Comparison of ENCODE assay signal across 8 cellular contexts in the genomic region with DNA sequence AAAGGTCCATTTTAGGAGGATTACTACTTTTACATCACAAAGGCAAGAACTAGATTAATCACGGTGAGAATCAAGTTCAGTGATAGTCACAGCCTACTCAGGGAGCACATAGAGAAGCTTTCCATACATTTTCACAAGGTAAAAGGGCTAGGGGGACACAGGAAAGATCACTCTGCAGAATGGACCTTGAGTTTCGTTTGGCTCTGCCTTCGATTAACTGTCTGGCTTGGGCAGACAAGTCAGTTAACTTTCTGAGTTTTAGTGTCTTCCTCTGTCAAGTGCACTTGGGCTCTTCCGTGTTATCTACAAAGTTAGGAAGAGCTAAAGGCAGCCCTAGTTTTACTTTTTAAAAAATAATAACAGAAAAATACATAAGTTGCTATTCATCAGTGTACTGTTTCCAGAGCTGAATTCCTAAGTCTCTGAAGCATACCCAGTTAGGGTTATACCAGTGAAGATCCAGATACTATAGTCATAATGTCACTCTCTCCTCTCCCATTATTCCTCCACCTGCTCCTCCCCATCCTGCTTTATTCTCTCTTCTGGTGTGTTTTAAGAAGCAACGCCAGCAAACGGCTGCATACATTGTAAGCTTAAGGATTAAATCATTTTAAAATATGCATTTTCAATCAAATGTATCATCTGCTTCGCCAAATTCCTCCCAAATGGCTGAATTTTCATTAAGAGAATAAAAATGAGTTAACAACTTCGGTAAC. TPM values are rescaled to one million over a fixed set of nuclear protein-coding genes. Genes with fewer than 3 reads are reported as not detected.
DNase-seq lines count a peak whose midpoint lies in the region; ATAC-seq and TF ChIP-seq lines count a peak whose summit lies in the region.

No MANE protein-coding gene starts in this region.

- H3K4me3 ChIP-seq in BLaER1 (peak overlapping the region; percentile 86), HFF-Myc (replicated peaks; ENCODE audit: low read depth, low read length) (peak overlapping the region; percentile 91), kidney epithelial cell (ENCODE audit: low read depth, low read length) (peak overlapping the region; percentile 99), suprapubic skin (peak overlapping the region; percentile 80)

- H3K4me1 Mint-ChIP-seq in activated naive CD8-positive, alpha-beta T cell treated with anti-CD3 and anti-CD28 coated beads, Interleukin-2, amount 50 U/mL, for 24 hours, result peaks cover 38% of the 10 kb centered on the region

- TF ChIP-seq POLR2A in suprapubic skin (IDR thresholded peaks at IDR 0.05), result no peak

- TF ChIP-seq CTCF in HFF-Myc (IDR thresholded peaks at IDR 0.05; ENCODE audit: low read depth, low read length, missing control alignments) (no peak), kidney epithelial cell (IDR thresholded peaks at IDR 0.05; ENCODE audit: insufficient read depth, low read length, poor library complexity, severe bottlenecking) (no peak), suprapubic skin (IDR thresholded peaks at IDR 0.05) (no peak)

- peak overlapping the region; percentile 94 for H3K4me2 ChIP-seq in BLaER1

- H3K36me3 ChIP-seq in BLaER1 (peaks cover 29% of the 10 kb centered on the region), kidney epithelial cell (ENCODE audit: control insufficient read depth, insufficient read depth, low read length) (no peaks in the 10 kb centered on the region), suprapubic skin (no peaks in the 10 kb centered on the region)

- peaks cover 3% of the 10 kb centered on the region for H3K36me3 Mint-ChIP-seq in activated naive CD8-positive, alpha-beta T cell treated with anti-CD3 and anti-CD28 coated beads, Interleukin-2, amount 50 U/mL, for 24 hours (ENCODE audit: low read depth)

- ATAC-seq in activated naive CD8-positive, alpha-beta T cell treated with anti-CD3 and anti-CD28 coated beads, Interleukin-2, amount 50 U/mL, for 24 hours, result no peak
- no peak for ATAC-seq in GM19324 (IDR thresholded peaks at IDR 0.05; ENCODE audit: low FRiP score, unreplicated experiment)
- ATAC-seq in GM19035 (IDR thresholded peaks at IDR 0.05; ENCODE audit: unreplicated experiment), result no peak

- H3K9me3 ChIP-seq in BLaER1 (peaks cover 31% of the 10 kb centered on the region), suprapubic skin (no peaks in the 10 kb centered on the region)

- DNase-seq in HFF-Myc (ENCODE audit: extremely low read depth, low read depth) (no peak), kidney epithelial cell (ENCODE audit: low read depth) (no peak), suprapubic skin (ENCODE audit: low spot score in 2 of 2) (no peak), NCI-H526 treated with DMSO at 0.1 percent for 48 hours (lab: John Stamatoyannopoulos, UW) (no peak)
- no peak for DNase-seq in activated naive CD8-positive, alpha-beta T cell treated with anti-CD3 and anti-CD28 coated beads, Interleukin-2, amount 50 U/mL, for 24 hours

- peaks cover 30% of the 10 kb centered on the region for H3K4me1 ChIP-seq in BLaER1
- peaks cover 30% of the 10 kb centered on the region for H3K4me1 ChIP-seq in suprapubic skin

- H3K27ac Mint-ChIP-seq in activated naive CD8-positive, alpha-beta T cell treated with anti-CD3 and anti-CD28 coated beads, Interleukin-2, amount 50 U/mL, for 24 hours, result peak overlapping the region; percentile 95

- TF ChIP-seq EP300 in suprapubic skin (IDR thresholded peaks at IDR 0.05), result no peak

- no peaks in the 10 kb centered on the region for H3K9me3 Mint-ChIP-seq in activated naive CD8-positive, alpha-beta T cell treated with anti-CD3 and anti-CD28 coated beads, Interleukin-2, amount 50 U/mL, for 24 hours

- H3K9ac ChIP-seq in BLaER1, result peak overlapping the region; percentile 88

- H3K27me3 Mint-ChIP-seq in activated naive CD8-positive, alpha-beta T cell treated with anti-CD3 and anti-CD28 coated beads, Interleukin-2, amount 50 U/mL, for 24 hours, result no peaks in the 10 kb centered on the region

- peaks cover 59% of the 10 kb centered on the region for H4K20me1 ChIP-seq in BLaER1

- H3K27me3 ChIP-seq in BLaER1, result no peaks in the 10 kb centered on the region
- no peaks in the 10 kb centered on the region for H3K27me3 ChIP-seq in kidney epithelial cell (ENCODE audit: control insufficient read depth, insufficient read depth, low read length)
- H3K27me3 ChIP-seq in suprapubic skin, result no peaks in the 10 kb centered on the region

- peak overlapping the region; percentile 94 for H3K27ac ChIP-seq in BLaER1
- peak overlapping the region; percentile 96 for H3K27ac ChIP-seq in suprapubic skin

- H3K4me3 Mint-ChIP-seq in activated naive CD8-positive, alpha-beta T cell treated with anti-CD3 and anti-CD28 coated beads, Interleukin-2, amount 50 U/mL, for 24 hours, result peak overlapping the region; percentile 96

- 6% methylated on average over 8 of the region's 8 CpGs for WGBS in suprapubic skin

RNA-seq across cellular contexts. Expression of gene CEP170, which starts 1.7 kb away (rescaled TPM):
- 82.0 and 82.2 TPM in 2 replicates for total RNA-seq in kidney epithelial cell
- 10 to 100 TPM; 10.6 to 37.5 (median 16.6) TPM for total RNA-seq in suprapubic skin

RNA-seq across cellular contexts. Expression of gene SDCCAG8, which starts 2.5 kb away (rescaled TPM):
- total RNA-seq in kidney epithelial cell (38.3 and 46.9 TPM in 2 replicates), suprapubic skin (10 to 100 TPM; 21.6 to 62.7 (median 39.8) TPM)
